Comparison of ENCODE assay signal across 1 cellular context in genomic region chr19:40716655-40717324, GRCh38.
TF ChIP-seq lines count a peak whose summit lies in the region.

Gene COQ8B, minus strand, starts transcription at chr19:40716886. Its CDS starts 2,254 bp downstream, at chr19:40714632.
Gene ITPKC, plus strand, starts transcription at chr19:40717112. Its CDS starts 24 bp downstream, at chr19:40717136.

TF ChIP-seq in HepG2, 621 proteins besides CTCF, POLR2A, EP300 and RAD21 (continued from another document and continues in another):
- no peak for TF ChIP-seq HNF1A (IDR thresholded peaks at IDR 0.05; ENCODE audit: low read depth)
- no peak; the same call in 1 of the 2 replicates for TF ChIP-seq HNF1A (CRISPR knock-in tag; IDR thresholded peaks at IDR 0.05; ENCODE audit: borderline replicate concordance)
- no peak for TF ChIP-seq ZNF34 (CRISPR knock-in tag; IDR thresholded peaks at IDR 0.05; ENCODE audit: borderline replicate concordance)
- no peak for TF ChIP-seq ZBTB4 (CRISPR knock-in tag; IDR thresholded peaks at IDR 0.05; ENCODE audit: borderline replicate concordance)
- TF ChIP-seq ZNF709 (CRISPR knock-in tag; IDR thresholded peaks at IDR 0.05), result no peak
- TF ChIP-seq FIP1L1 (IDR thresholded peaks at IDR 0.05; ENCODE audit: borderline replicate concordance, insufficient read depth, low read depth, low read length), result no peak
- no peak for TF ChIP-seq ZFP37 (CRISPR knock-in tag; IDR thresholded peaks at IDR 0.05; ENCODE audit: borderline replicate concordance)
- TF ChIP-seq KAT8 (CRISPR knock-in tag; IDR thresholded peaks at IDR 0.05), result peak; percentile 69
- no peak for TF ChIP-seq KDM3A (CRISPR knock-in tag; IDR thresholded peaks at IDR 0.05; ENCODE audit: low read depth)
- TF ChIP-seq MNT (IDR thresholded peaks at IDR 0.05), result no peak
- TF ChIP-seq KLF16 (CRISPR knock-in tag; IDR thresholded peaks at IDR 0.05), result peak in 1 of 2 experiments; percentile 59; a peak in 1 of 4 replicates
- no peak for TF ChIP-seq ZBTB21 (CRISPR knock-in tag; IDR thresholded peaks at IDR 0.05)
- TF ChIP-seq HOXA7 (CRISPR knock-in tag; IDR thresholded peaks at IDR 0.05), result no peak
- TF ChIP-seq ZNF589 (CRISPR knock-in tag; conservative IDR thresholded peaks at IDR 0.05), result no peak
- no peak for TF ChIP-seq FOXA1 (IDR thresholded peaks at IDR 0.05)
- no peak for TF ChIP-seq FOXA1 (CRISPR knock-in tag; IDR thresholded peaks at IDR 0.05)
- no peak for TF ChIP-seq HOMEZ (CRISPR knock-in tag; IDR thresholded peaks at IDR 0.05; ENCODE audit: low read depth)
- TF ChIP-seq NR2F1 (CRISPR knock-in tag; IDR thresholded peaks at IDR 0.05), result no peak
- no peak for TF ChIP-seq ZNF713 (CRISPR knock-in tag; IDR thresholded peaks at IDR 0.05)
- no peak for TF ChIP-seq NFIB (CRISPR knock-in tag; IDR thresholded peaks at IDR 0.05; ENCODE audit: borderline replicate concordance)
- no peak for TF ChIP-seq MXD4 (CRISPR knock-in tag; IDR thresholded peaks at IDR 0.05)
- no peak for TF ChIP-seq PHF5A (CRISPR knock-in tag; IDR thresholded peaks at IDR 0.05; ENCODE audit: low read depth, unreplicated experiment)
- TF ChIP-seq CSRNP2 (CRISPR knock-in tag; conservative IDR thresholded peaks at IDR 0.05; ENCODE audit: low read depth), result no peak
- peak; percentile 79; the same call in 1 of the 2 replicates for TF ChIP-seq PCBP1 (IDR thresholded peaks at IDR 0.05; ENCODE audit: borderline replicate concordance, low read depth, low read length)
- no peak for TF ChIP-seq DDIT3 (CRISPR knock-in tag; IDR thresholded peaks at IDR 0.05)
- no peak for TF ChIP-seq ZSCAN30 (CRISPR knock-in tag; IDR thresholded peaks at IDR 0.05)
- no peak for TF ChIP-seq SNAI1 (CRISPR knock-in tag; IDR thresholded peaks at IDR 0.05; ENCODE audit: borderline replicate concordance)
- peak; percentile 19; the same call in 1 of the 2 replicates for TF ChIP-seq IKZF5 (CRISPR knock-in tag; IDR thresholded peaks at IDR 0.05)
- TF ChIP-seq NCOR1 (IDR thresholded peaks at IDR 0.05; ENCODE audit: borderline replicate concordance, low read length), result peak; percentile 11; the same call in 1 of the 2 replicates
- no peak for TF ChIP-seq NR1H2 (CRISPR knock-in tag; IDR thresholded peaks at IDR 0.05; ENCODE audit: borderline replicate concordance, low read depth)
- no peak for TF ChIP-seq PAWR (CRISPR knock-in tag; IDR thresholded peaks at IDR 0.05; ENCODE audit: borderline replicate concordance)
- no peak; the same call in 1 of the 2 replicates for TF ChIP-seq ZNF891 (CRISPR knock-in tag; IDR thresholded peaks at IDR 0.05)
- no peak for TF ChIP-seq ZNF7 (CRISPR knock-in tag; IDR thresholded peaks at IDR 0.05)
- no peak; the same call in 1 of the 2 replicates for TF ChIP-seq ZNF460 (CRISPR knock-in tag; IDR thresholded peaks at IDR 0.05; ENCODE audit: borderline replicate concordance)
- TF ChIP-seq CBX1 (IDR thresholded peaks at IDR 0.05; ENCODE audit: low read depth), result no peak
- no peak for TF ChIP-seq ZNF280B (CRISPR knock-in tag; IDR thresholded peaks at IDR 0.05; ENCODE audit: borderline replicate concordance)
- TF ChIP-seq ZBTB38 (CRISPR knock-in tag; IDR thresholded peaks at IDR 0.05), result no peak
- TF ChIP-seq FOXA3 (CRISPR knock-in tag; IDR thresholded peaks at IDR 0.05), result 0 out of 2 replicates have a peak, but pooled peaks have one; percentile 30
- TF ChIP-seq TRIM24 (CRISPR knock-in tag; IDR thresholded peaks at IDR 0.05), result no peak
- no peak for TF ChIP-seq USF2 (IDR thresholded peaks at IDR 0.05; ENCODE audit: low read depth, low read length)
- no peak for TF ChIP-seq USF2 (CRISPR knock-in tag; IDR thresholded peaks at IDR 0.05; ENCODE audit: borderline replicate concordance)
- no peak for TF ChIP-seq ZBTB20 (CRISPR knock-in tag; IDR thresholded peaks at IDR 0.05; ENCODE audit: borderline replicate concordance, low read depth)
- no peak for TF ChIP-seq FOXK1 (CRISPR knock-in tag; IDR thresholded peaks at IDR 0.05; ENCODE audit: borderline replicate concordance, low read depth)
- TF ChIP-seq HDAC1 (CRISPR knock-in tag; IDR thresholded peaks at IDR 0.05), result peak; percentile 46
- TF ChIP-seq GTF3A (CRISPR knock-in tag; conservative IDR thresholded peaks at IDR 0.05), result 0 out of 2 replicates have a peak, but pooled peaks have one; percentile 8
- TF ChIP-seq FOXO1 (CRISPR knock-in tag; IDR thresholded peaks at IDR 0.05), result no peak
